In genomic region chrX:71533850-71534515, GRCh38 we compare ENCODE assay signal across 8 cellular contexts. TPM values are rescaled to one million over a fixed set of nuclear protein-coding genes. Genes with fewer than 3 reads are reported as not detected.
DNase-seq lines count a peak whose midpoint lies in the region; ATAC-seq and TF ChIP-seq lines count a peak whose summit lies in the region.

No MANE protein-coding gene starts in this region.

- H3K27me3 ChIP-seq in BJ (ENCODE audit: control insufficient read depth, insufficient read depth, low read length) (no peaks in the 10 kb centered on the region), ovary (no peaks in the 10 kb centered on the region)

- CTCF ChIA-PET in BJ (lab: Yijun Ruan, JAX) (interaction anchor here (1.4 to 1.7 kb wide), 2 partner anchors 9 to 16 kb away, joined by 3 read pairs; no protein-coding TSS in a partner anchor), RWPE1 (lab: Yijun Ruan, JAX) (interaction anchor here (0.6 kb wide), 1 partner anchor 10 kb away, joined by 3 read pairs; no protein-coding TSS in a partner anchor)

- H3K27ac Mint-ChIP-seq in activated naive CD4-positive, alpha-beta T cell treated with anti-CD3 and anti-CD28 coated beads, Interleukin-2, amount 50 U/mL, for 72 hours, result peak overlapping the region; percentile 98 to 100
- peak overlapping the region; percentile 97 for H3K27ac Mint-ChIP-seq in glutamatergic neuron (ENCODE audit: unreplicated experiment)

- WGBS in ovary, 3 donors, result 22 to 38% (median 31%) methylated on average over 31 of the region's 31 CpGs

- H3K4me3 ChIP-seq in BJ (ENCODE audit: low read depth, low read length), result peak overlapping the region; percentile 59
- H3K4me3 ChIP-seq in ovary, result peak overlapping the region; percentile 47

- no peaks in the 10 kb centered on the region for H3K4me1 ChIP-seq in ovary (ENCODE audit: insufficient read depth)

- TF ChIP-seq POLR2A in ovary (IDR thresholded peaks at IDR 0.05), result no peak

- peaks cover 6% of the 10 kb centered on the region for H3K27me3 Mint-ChIP-seq in glutamatergic neuron (ENCODE audit: unreplicated experiment)

- no peak for DNase-seq in BJ (ENCODE audit: low read depth)
- DNase-seq in RWPE1 (ENCODE audit: low spot score), result no peak
- peak; percentile 50 to 64 for DNase-seq in activated naive CD4-positive, alpha-beta T cell treated with anti-CD3 and anti-CD28 coated beads, Interleukin-2, amount 50 U/mL, for 72 hours (ENCODE audit: low spot score in 2 of 2)
- peak; percentile 41 for DNase-seq in glutamatergic neuron
- peak; percentile 32 to 55 (median 46) for DNase-seq in ovary

- H3K27ac ChIP-seq in RWPE1, result peak overlapping the region; percentile 89
- H3K27ac ChIP-seq in ovary, result peak overlapping the region; percentile 72 to 80

- peaks cover 0 to 4% of the 10 kb centered on the region in 2 donors for H3K9me3 ChIP-seq in ovary

- POLR2A ChIA-PET in BJ (lab: Charles Lee), result interaction anchor here (1.7 kb wide), 1 partner anchor 9 kb away, joined by 4 read pairs; no protein-coding TSS in a partner anchor
- POLR2A ChIA-PET in RWPE1 (lab: Yijun Ruan, JAX; ENCODE audit: low non-redundant PET), result interaction anchor here (0.5 to 1.0 kb wide), 2 partner anchors 64 to 213 kb away, joined by 3 to 5 read pairs; no protein-coding TSS in a partner anchor

- peak overlapping the region; percentile 97 for H3K4me3 Mint-ChIP-seq in glutamatergic neuron (ENCODE audit: unreplicated experiment)

- TF ChIP-seq CTCF in BJ (IDR thresholded peaks at IDR 0.05; ENCODE audit: insufficient read depth, low read depth, low read length) (no peak), RWPE1 (conservative IDR thresholded peaks at IDR 0.05; ENCODE audit: low read depth) (no peak), glutamatergic neuron (IDR thresholded peaks at IDR 0.05; ENCODE audit: partially characterized antibody, unreplicated experiment) (no peak), ovary (IDR thresholded peaks at IDR 0.05) (no peak)

- intact Hi-C loops in ovary (cut with DNase I), result no loop called here

- no peak for TF ChIP-seq EP300 in ovary (IDR thresholded peaks at IDR 0.05)

- H3K36me3 Mint-ChIP-seq in activated naive CD4-positive, alpha-beta T cell treated with anti-CD3 and anti-CD28 coated beads, Interleukin-2, amount 50 U/mL, for 72 hours, result peaks cover 34 to 48% of the 10 kb centered on the region in 2 donors
- H3K36me3 Mint-ChIP-seq in glutamatergic neuron (ENCODE audit: unreplicated experiment), result peaks cover 4% of the 10 kb centered on the region

- H3K4me1 Mint-ChIP-seq in glutamatergic neuron (ENCODE audit: low read depth, unreplicated experiment), result peaks cover 1% of the 10 kb centered on the region

- H3K9me3 Mint-ChIP-seq in activated naive CD4-positive, alpha-beta T cell treated with anti-CD3 and anti-CD28 coated beads, Interleukin-2, amount 50 U/mL, for 72 hours, result peaks cover 0 to 7% of the 10 kb centered on the region in 2 donors
- peaks cover 10% of the 10 kb centered on the region for H3K9me3 Mint-ChIP-seq in glutamatergic neuron (ENCODE audit: unreplicated experiment)

- no peaks in the 10 kb centered on the region for H3K36me3 ChIP-seq in BJ (ENCODE audit: control insufficient read depth, insufficient read depth, low read length)
- H3K36me3 ChIP-seq in ovary, result no peaks in the 10 kb centered on the region

- ATAC-seq in HG03066 (IDR thresholded peaks at IDR 0.05; ENCODE audit: low read depth, unreplicated experiment) (peak; percentile 37), HG02981 (IDR thresholded peaks at IDR 0.05; ENCODE audit: unreplicated experiment) (no peak), HG03097 (IDR thresholded peaks at IDR 0.05; ENCODE audit: low FRiP score, unreplicated experiment) (no peak)
- ATAC-seq in activated naive CD4-positive, alpha-beta T cell treated with anti-CD3 and anti-CD28 coated beads, Interleukin-2, amount 50 U/mL, for 72 hours, result peak; percentile 21 to 26

RNA-seq across cellular contexts. Expression of gene OGT, which starts 1.1 kb away (rescaled TPM):
- polyA plus RNA-seq in BJ (2011; rRNA removed) (280 and 330 TPM in 2 replicates), ovary (100 to 1,000 TPM in 1 of 2 donors, 10 to 100 TPM in 1; 44.5 to 129 TPM)
- polyA minus RNA-seq in BJ (2011; rRNA and poly(A)+ RNA removed), result 162 and 204 TPM in 2 replicates
- total RNA-seq in activated naive CD4-positive, alpha-beta T cell treated with anti-CD3 and anti-CD28 coated beads, Interleukin-2, amount 50 U/mL, for 72 hours, result 100 to 1,000 TPM; 362 to 427 TPM
- total RNA-seq in glutamatergic neuron (ENCODE audit: unreplicated experiment) (185 TPM), ovary (100 to 1,000 TPM in 5 of 7 donors, 10 to 100 TPM in 2; 91.0 to 201 (median 109) TPM)

RNA-seq across cellular contexts. Expression of gene GCNA, which starts 44.3 kb away (rescaled TPM):
- 2.4 and 3.0 TPM in 2 replicates for polyA plus RNA-seq in BJ (2011; rRNA removed)
- 1.7 and 1.9 TPM in 2 replicates for polyA minus RNA-seq in BJ (2011; rRNA and poly(A)+ RNA removed)
- 1 to 10 TPM; 4.1 to 6.0 TPM for total RNA-seq in activated naive CD4-positive, alpha-beta T cell treated with anti-CD3 and anti-CD28 coated beads, Interleukin-2, amount 50 U/mL, for 72 hours
- 2.5 TPM for total RNA-seq in glutamatergic neuron (ENCODE audit: unreplicated experiment)
- total RNA-seq in ovary, result 1 to 10 TPM in 3 of 7 donors, under 1 TPM in 4; 0.46 to 2.3 (median 0.92) TPM
- 1 to 10 TPM in 1 of 2 donors, under 1 TPM in 1; 0.98 to 1.4 TPM for polyA plus RNA-seq in ovary

Comparison
In these comparisons a context has a peak if more than half of its experiments do, and no peak if none do; other contexts are left out.
1. DNase-seq: peak in activated naive CD4-positive, alpha-beta T cell treated with anti-CD3 and anti-CD28 coated beads, Interleukin-2, amount 50 U/mL, for 72 hours (2 of 2), glutamatergic neuron (single experiment) and ovary (5 of 5); none in BJ (single experiment) and RWPE1 (single experiment).
2. ATAC-seq: peak in HG03066 (single experiment) and activated naive CD4-positive, alpha-beta T cell treated with anti-CD3 and anti-CD28 coated beads, Interleukin-2, amount 50 U/mL, for 72 hours (2 of 2); none in HG02981 (single experiment) and HG03097 (single experiment).